Comparison of ENCODE assay signal across 15 cellular contexts in the genomic region with DNA sequence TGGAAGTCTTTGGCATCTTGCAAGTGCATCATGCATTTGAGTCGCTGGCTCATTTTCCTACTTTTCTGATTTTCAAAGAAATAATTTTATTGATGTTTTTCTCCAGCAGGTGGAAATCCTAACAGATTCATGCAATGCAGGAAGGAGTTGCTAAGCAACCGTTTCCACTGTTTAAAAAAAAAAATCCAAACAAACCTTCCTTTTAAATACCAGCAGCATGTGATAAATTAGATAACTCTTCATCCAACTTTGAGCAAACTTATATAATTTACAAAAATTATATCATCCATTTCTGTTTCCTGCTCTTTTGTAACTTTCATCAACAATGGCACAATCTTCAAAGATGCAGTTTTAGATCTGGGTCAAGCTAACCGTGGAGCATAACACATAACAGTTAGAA.
DNase-seq lines count a peak whose midpoint lies in the region; ATAC-seq, FAIRE-seq and TF ChIP-seq lines count a peak whose summit lies in the region.
"Had no signal": no experiment of that assay in that cellular context is flagged by ENCODE, and none has a peak within 500 bp of the region (broad histone marks: within the 10 kb centered on the region; RNA-seq: fewer than 3 reads in every experiment).

No MANE protein-coding gene starts in this region.

- H3K4me3 Mint-ChIP-seq in activated CD8-positive, alpha-beta memory T cell treated with anti-CD3 and anti-CD28 coated beads, Interleukin-2, amount 10 ng/mL, durations not matched to agents 7 days and 5 days: no peak overlapping the region
- H3K4me3 Mint-ChIP-seq in naive thymus-derived CD8-positive, alpha-beta T cell: no peak overlapping the region
- H3K4me3 Mint-ChIP-seq: CD8-positive, alpha-beta T cell; HFFc6 had no signal

- no peak for ATAC-seq in activated CD8-positive, alpha-beta memory T cell treated with anti-CD3 and anti-CD28 coated beads, Interleukin-2, amount 10 ng/mL, durations not matched to agents 7 days and 5 days
- no peak for ATAC-seq in naive thymus-derived CD8-positive, alpha-beta T cell
- ATAC-seq in GM21515 (IDR thresholded peaks at IDR 0.05; ENCODE audit: unreplicated experiment): no peak
- ATAC-seq: CD8-positive, alpha-beta T cell had no signal

- no peaks in the 10 kb centered on the region for H3K4me1 Mint-ChIP-seq in activated CD8-positive, alpha-beta memory T cell treated with anti-CD3 and anti-CD28 coated beads, Interleukin-2, amount 10 ng/mL, durations not matched to agents 7 days and 5 days
- no peaks in the 10 kb centered on the region for H3K4me1 Mint-ChIP-seq in naive thymus-derived CD8-positive, alpha-beta T cell

- no peak overlapping the region for H3K27ac Mint-ChIP-seq in activated CD8-positive, alpha-beta memory T cell treated with anti-CD3 and anti-CD28 coated beads, Interleukin-2, amount 10 ng/mL, durations not matched to agents 7 days and 5 days
- H3K27ac Mint-ChIP-seq in naive thymus-derived CD8-positive, alpha-beta T cell: no peak overlapping the region
- H3K27ac Mint-ChIP-seq: CD8-positive, alpha-beta T cell; HFFc6 had no signal

- H3K9me3 Mint-ChIP-seq in activated CD8-positive, alpha-beta memory T cell treated with anti-CD3 and anti-CD28 coated beads, Interleukin-2, amount 10 ng/mL, durations not matched to agents 7 days and 5 days (ENCODE audit: low read depth): no peaks in the 10 kb centered on the region
- H3K9me3 Mint-ChIP-seq in naive thymus-derived CD8-positive, alpha-beta T cell: peaks cover 0 to 5% (median 0%) of the 10 kb centered on the region in 9 donors
- H3K9me3 Mint-ChIP-seq: HFFc6 had no signal

- TF ChIP-seq CTCF in fibroblast of pulmonary artery (IDR thresholded peaks at IDR 0.05; ENCODE audit: low read length, missing control alignments): no peak
- no peak for TF ChIP-seq CTCF in D721Med (IDR thresholded peaks at IDR 0.05; ENCODE audit: insufficient read depth, missing control alignments)

- peak; percentile 18 for DNase-seq in NCI-H2227 (lab: John Stamatoyannopoulos, UW; ENCODE audit: unreplicated experiment)
- no peak for DNase-seq in NCI-H2227 treated with DMSO at 0.1 percent for 48 hours (lab: John Stamatoyannopoulos, UW)
- DNase-seq in RPMI7951 (ENCODE audit: low read depth): peak; percentile 56
- peak; percentile 11 for DNase-seq in fibroblast of pulmonary artery (ENCODE audit: low read depth)
- no peak for DNase-seq in D721Med (ENCODE audit: insufficient read length, low spot score)
- DNase-seq in activated CD8-positive, alpha-beta memory T cell treated with anti-CD3 and anti-CD28 coated beads, Interleukin-2, amount 10 ng/mL, durations not matched to agents 7 days and 5 days: no peak
- no peak for DNase-seq in naive thymus-derived CD8-positive, alpha-beta T cell
- DNase-seq: CD8-positive, alpha-beta T cell; HFFc6; MM.1S; NCI-H1105; NCI-H1694; NCI-H526 treated with DMSO at 0.1 percent for 48 hours; OCI-M1 had no signal

- H3K4me3 ChIP-seq in fibroblast of pulmonary artery (replicated peaks; ENCODE audit: low read depth, low read length): no peak overlapping the region

- no peaks in the 10 kb centered on the region for H3K27me3 Mint-ChIP-seq in activated CD8-positive, alpha-beta memory T cell treated with anti-CD3 and anti-CD28 coated beads, Interleukin-2, amount 10 ng/mL, durations not matched to agents 7 days and 5 days
- peaks cover 0 to 3% (median 0%) of the 10 kb centered on the region in 5 donors for H3K27me3 Mint-ChIP-seq in naive thymus-derived CD8-positive, alpha-beta T cell

- CTCF ChIA-PET in activated CD8-positive, alpha-beta memory T cell treated with anti-CD3 and anti-CD28 coated beads, Interleukin-2, amount 10 ng/mL, durations not matched to agents 7 days and 5 days (lab: Charles Lee): no interaction called here

- H3K36me3 Mint-ChIP-seq in activated CD8-positive, alpha-beta memory T cell treated with anti-CD3 and anti-CD28 coated beads, Interleukin-2, amount 10 ng/mL, durations not matched to agents 7 days and 5 days: no peaks in the 10 kb centered on the region
- H3K36me3 Mint-ChIP-seq in naive thymus-derived CD8-positive, alpha-beta T cell: no peaks in the 10 kb centered on the region
- H3K36me3 Mint-ChIP-seq: CD8-positive, alpha-beta T cell had no signal

- FAIRE-seq in D721Med (lab: Jason Lieb, UNC): no peak

- POLR2A ChIA-PET in naive thymus-derived CD8-positive, alpha-beta T cell (lab: Charles Lee): no interaction called here

Comparison
In these comparisons a context has a peak if more than half of its experiments do, and no peak if none do; other contexts are left out.
1. DNase-seq: peak in NCI-H2227 (single experiment), RPMI7951 (single experiment) and fibroblast of pulmonary artery (single experiment); none in NCI-H2227 treated with DMSO at 0.1 percent for 48 hours (single experiment), D721Med (single experiment), activated CD8-positive, alpha-beta memory T cell treated with anti-CD3 and anti-CD28 coated beads, Interleukin-2, amount 10 ng/mL, durations not matched to agents 7 days and 5 days (single experiment) and naive thymus-derived CD8-positive, alpha-beta T cell (0 of 10).